Comparison of ENCODE assay signal across 19 cellular contexts in the genomic region with DNA sequence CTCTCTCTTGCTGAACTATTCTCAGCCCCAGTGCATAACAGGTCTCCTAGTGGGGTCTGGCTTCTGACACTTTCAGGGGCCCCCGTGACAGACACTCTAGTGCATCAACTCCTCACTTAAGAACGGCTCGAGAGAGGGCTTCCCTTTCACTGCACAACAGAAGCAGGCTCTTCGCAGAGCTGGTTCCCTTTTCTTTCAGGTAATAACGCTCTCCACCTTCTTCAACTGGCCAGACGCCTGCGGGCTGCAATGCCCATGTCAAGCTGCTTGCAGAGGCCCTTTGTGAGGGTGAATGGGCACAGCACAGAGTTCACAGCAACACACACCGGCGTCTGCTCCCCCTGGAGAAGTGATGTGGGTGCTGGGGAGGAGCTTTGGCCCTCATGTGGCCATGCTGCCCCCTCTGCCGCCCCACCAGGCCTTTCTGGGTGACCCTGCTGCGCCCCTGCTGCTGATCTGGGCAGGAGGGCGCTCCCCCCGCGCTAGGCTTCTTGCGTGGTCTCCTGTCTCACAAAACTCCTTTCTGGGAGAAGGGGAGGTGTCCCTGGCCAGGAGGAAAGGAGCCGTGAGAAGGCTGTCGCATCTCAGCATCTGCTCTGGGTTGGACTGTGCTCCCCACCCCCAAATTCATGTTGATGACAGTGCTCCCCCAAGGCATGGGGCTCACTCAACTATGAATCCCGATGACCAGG. TPM values are rescaled to one million over a fixed set of nuclear protein-coding genes. Genes with fewer than 3 reads are reported as not detected.
A peak's percentile ranks its signal among the peaks of the same experiment; 100 is the strongest.
DNase-seq lines count a peak whose midpoint lies in the region; ATAC-seq and TF ChIP-seq lines count a peak whose summit lies in the region.
"Had no signal": no experiment of that assay in that cellular context is flagged by ENCODE, and none has a peak within 500 bp of the region (broad histone marks: within the 10 kb centered on the region; RNA-seq: fewer than 3 reads in every experiment).

No MANE protein-coding gene starts in this region.

- no peaks in the 10 kb centered on the region for H3K9me2 ChIP-seq in PC-3 (replicated peaks; ENCODE audit: low read length)

- H4K20me1 ChIP-seq in PC-3 (ENCODE audit: low read length): peaks cover 12% of the 10 kb centered on the region; the same call in 1 of the 2 replicates

- H3K4me3 ChIP-seq in cardiac muscle cell (no peak overlapping the region), right cardiac atrium (ENCODE audit: low read length) (no peak overlapping the region), PC-3 (ENCODE audit: low read length) (no peak overlapping the region)
- H3K4me3 ChIP-seq: body of pancreas, gastroesophageal sphincter, GM23248 had no signal

- intact Hi-C loops in right cardiac atrium (cut with DNase I) (no loop called here), PC-3 (cut with micrococcal nuclease) (no loop called here)

- POLR2A ChIA-PET in PC-3 (lab: Charles Lee; ENCODE audit: unreplicated experiment): no interaction called here

- 91% methylated on average over 18 of the region's 18 CpGs for WGBS in right cardiac atrium

- no peaks in the 10 kb centered on the region for H3K27me3 ChIP-seq in cardiac muscle cell
- H3K27me3 ChIP-seq in right cardiac atrium (ENCODE audit: control insufficient read depth, insufficient read depth): no peaks in the 10 kb centered on the region
- H3K27me3 ChIP-seq in PC-3 (ENCODE audit: low read length): no peaks in the 10 kb centered on the region
- H3K27me3 ChIP-seq: body of pancreas, gastroesophageal sphincter had no signal

- no peak for ATAC-seq in right cardiac atrium
- ATAC-seq in PC-3: no peak
- no peak for ATAC-seq in GM21723 (IDR thresholded peaks at IDR 0.05; ENCODE audit: unreplicated experiment)
- ATAC-seq: body of pancreas, gastroesophageal sphincter, left cardiac atrium, sciatic nerve had no signal

- no peaks in the 10 kb centered on the region for H3F3A ChIP-seq in PC-3 (ENCODE audit: low read length, unreplicated experiment)

- no TSS peak for BruUV-seq in PC-3 (replicated peaks; lab: Mats Ljungman, UMichigan)

- no peak overlapping the region for H3K9ac ChIP-seq in PC-3 (ENCODE audit: low read length)
- H3K9ac ChIP-seq: GM23248 had no signal

- peak overlapping the region; percentile 8 for H3K27ac ChIP-seq in cardiac muscle cell
- H3K27ac ChIP-seq in right cardiac atrium (ENCODE audit: low read length): no peak overlapping the region
- H3K27ac ChIP-seq in PC-3 (ENCODE audit: low read length): no peak overlapping the region
- H3K27ac ChIP-seq: body of pancreas, gastroesophageal sphincter, GM23248 had no signal

- peaks cover 9% of the 10 kb centered on the region for H3K36me3 ChIP-seq in cardiac muscle cell
- peaks cover 17% of the 10 kb centered on the region for H3K36me3 ChIP-seq in PC-3 (ENCODE audit: low read depth, low read length)

- CTCF ChIA-PET in PC-3 (lab: Charles Lee): no interaction called here

- TF ChIP-seq CTCF in cardiac muscle cell (IDR thresholded peaks at IDR 0.05; ENCODE audit: low read depth, low read length) (no peak), PC-3 (conservative IDR thresholded peaks at IDR 0.05; ENCODE audit: low read depth, low read length) (no peak)

- peak in 1 of 2 donors; percentile 35 for DNase-seq in cardiac muscle cell (ENCODE audit: low read depth in 1 of 2, low spot score in 1 of 2)
- no peak for DNase-seq in right cardiac atrium
- no peak for DNase-seq in PC-3
- DNase-seq in mesenteric fat pad (ENCODE audit: low spot score): peak; percentile 47
- no peak for DNase-seq in AML-193 (lab: John Stamatoyannopoulos, UW)
- DNase-seq in NCI-H2029 (lab: John Stamatoyannopoulos, UW): no peak
- DNase-seq: activated gamma-delta T cell; body of pancreas; erythroblast; GF-D8; GM23248; left cardiac atrium; NCI-H1092; NCI-H2171; NCI-H69; stimulated activated CD4-positive, alpha-beta T cell treated with anti-CD3 and anti-CD28 coated beads, Interleukin-2, amount 100 ng/mL, for 24 hours had no signal

- H3K4me2 ChIP-seq in PC-3 (ENCODE audit: low read length): peak overlapping the region; percentile 95; the same call in 1 of the 2 replicates

- H3K4me1 ChIP-seq in cardiac muscle cell (ENCODE audit: low read depth): peaks cover 24% of the 10 kb centered on the region
- H3K4me1 ChIP-seq in right cardiac atrium (ENCODE audit: control insufficient read depth, insufficient read depth, low read length): peaks cover 2% of the 10 kb centered on the region
- peaks cover 47% of the 10 kb centered on the region for H3K4me1 ChIP-seq in PC-3 (ENCODE audit: insufficient read depth, low read length)

- H3K9me3 ChIP-seq in cardiac muscle cell (ENCODE audit: low read depth) (no peaks in the 10 kb centered on the region), right cardiac atrium (ENCODE audit: control insufficient read depth, low read length) (no peaks in the 10 kb centered on the region), PC-3 (ENCODE audit: low read length) (no peaks in the 10 kb centered on the region)
- H3K9me3 ChIP-seq: body of pancreas, gastroesophageal sphincter had no signal

- H2AFZ ChIP-seq in PC-3 (ENCODE audit: low read length): no peak overlapping the region
- H2AFZ ChIP-seq: GM23248 had no signal

- H3K79me2 ChIP-seq in PC-3 (ENCODE audit: low read length): peaks cover 53% of the 10 kb centered on the region

RNA-seq across cellular contexts. Expression of a gene that starts 2.4 kb away (rescaled TPM):
- total RNA-seq in cardiac muscle cell: 73.9 and 101 TPM in 2 replicates
- polyA plus RNA-seq in cardiac muscle cell: 195 and 206 TPM in 2 replicates
- total RNA-seq in right cardiac atrium: 10 to 100 TPM; 40.8 to 51.3 (median 48.1) TPM
- 104 TPM for polyA plus RNA-seq in right cardiac atrium
- 91.9 and 116 TPM in 2 replicates for total RNA-seq in PC-3 (2014; rRNA removed)
- total RNA-seq in mesenteric fat pad: 50.4 TPM

RNA-seq across cellular contexts. Expression of a gene that starts 4.0 kb away (rescaled TPM):
- total RNA-seq in cardiac muscle cell (141 and 286 TPM in 2 replicates), right cardiac atrium (10 to 100 TPM; 64.1 to 90.1 (median 76.8) TPM), PC-3 (2014; rRNA removed) (104 and 144 TPM in 2 replicates), mesenteric fat pad (26.4 TPM)
- polyA plus RNA-seq in cardiac muscle cell (281 and 371 TPM in 2 replicates), right cardiac atrium (216 TPM)
